In the genomic region with DNA sequence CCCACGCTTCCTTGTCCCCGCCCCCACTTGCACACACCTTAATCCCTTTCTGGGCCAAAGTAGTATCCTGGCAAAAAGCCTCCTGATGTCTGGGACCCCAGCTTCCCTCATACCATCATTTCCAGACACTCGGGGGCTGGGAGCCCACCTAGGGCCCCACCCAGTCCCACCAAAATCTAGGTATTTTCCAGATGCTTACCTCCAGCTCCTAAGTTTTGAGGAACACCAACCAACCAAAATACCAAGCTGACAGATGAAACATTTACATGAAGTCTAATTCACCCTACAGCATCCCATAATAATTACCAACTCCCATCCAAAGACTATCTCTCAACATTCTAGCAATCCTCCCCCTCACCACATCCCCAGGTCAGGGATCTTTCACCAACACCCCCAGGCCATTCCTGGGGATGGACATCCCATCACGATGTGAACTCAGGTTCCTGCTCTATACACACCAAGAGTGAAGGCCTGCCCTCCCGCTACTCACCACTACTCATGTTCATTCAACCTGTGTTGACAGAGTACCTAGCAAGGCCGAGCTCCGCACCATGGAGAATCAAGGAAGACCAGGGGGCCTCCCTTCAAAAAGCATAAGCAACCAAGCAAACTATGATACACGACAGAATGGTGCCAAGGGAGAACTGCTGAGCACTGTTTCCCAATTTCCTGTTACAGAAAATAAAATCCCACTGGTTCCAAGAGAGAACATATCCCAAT, we compare ENCODE assay signal across 1 cellular context.
TF ChIP-seq lines count a peak whose summit lies in the region.

No MANE protein-coding gene starts in this region.

TF ChIP-seq in HCT116, 20 proteins besides CTCF, POLR2A, EP300 and RAD21 (continued from another document):
- TF ChIP-seq, protein P1, sequence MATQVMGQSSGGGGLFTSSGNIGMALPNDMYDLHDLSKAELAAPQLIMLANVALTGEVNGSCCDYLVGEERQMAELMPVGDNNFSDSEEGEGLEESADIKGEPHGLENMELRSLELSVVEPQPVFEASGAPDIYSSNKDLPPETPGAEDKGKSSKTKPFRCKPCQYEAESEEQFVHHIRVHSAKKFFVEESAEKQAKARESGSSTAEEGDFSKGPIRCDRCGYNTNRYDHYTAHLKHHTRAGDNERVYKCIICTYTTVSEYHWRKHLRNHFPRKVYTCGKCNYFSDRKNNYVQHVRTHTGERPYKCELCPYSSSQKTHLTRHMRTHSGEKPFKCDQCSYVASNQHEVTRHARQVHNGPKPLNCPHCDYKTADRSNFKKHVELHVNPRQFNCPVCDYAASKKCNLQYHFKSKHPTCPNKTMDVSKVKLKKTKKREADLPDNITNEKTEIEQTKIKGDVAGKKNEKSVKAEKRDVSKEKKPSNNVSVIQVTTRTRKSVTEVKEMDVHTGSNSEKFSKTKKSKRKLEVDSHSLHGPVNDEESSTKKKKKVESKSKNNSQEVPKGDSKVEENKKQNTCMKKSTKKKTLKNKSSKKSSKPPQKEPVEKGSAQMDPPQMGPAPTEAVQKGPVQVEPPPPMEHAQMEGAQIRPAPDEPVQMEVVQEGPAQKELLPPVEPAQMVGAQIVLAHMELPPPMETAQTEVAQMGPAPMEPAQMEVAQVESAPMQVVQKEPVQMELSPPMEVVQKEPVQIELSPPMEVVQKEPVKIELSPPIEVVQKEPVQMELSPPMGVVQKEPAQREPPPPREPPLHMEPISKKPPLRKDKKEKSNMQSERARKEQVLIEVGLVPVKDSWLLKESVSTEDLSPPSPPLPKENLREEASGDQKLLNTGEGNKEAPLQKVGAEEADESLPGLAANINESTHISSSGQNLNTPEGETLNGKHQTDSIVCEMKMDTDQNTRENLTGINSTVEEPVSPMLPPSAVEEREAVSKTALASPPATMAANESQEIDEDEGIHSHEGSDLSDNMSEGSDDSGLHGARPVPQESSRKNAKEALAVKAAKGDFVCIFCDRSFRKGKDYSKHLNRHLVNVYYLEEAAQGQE (IDR thresholded peaks at IDR 0.05; ENCODE audit: low read depth), result no peak
- no peak for TF ChIP-seq SIN3A (IDR thresholded peaks at IDR 0.05; ENCODE audit: low read depth)
- TF ChIP-seq, protein P2, sequence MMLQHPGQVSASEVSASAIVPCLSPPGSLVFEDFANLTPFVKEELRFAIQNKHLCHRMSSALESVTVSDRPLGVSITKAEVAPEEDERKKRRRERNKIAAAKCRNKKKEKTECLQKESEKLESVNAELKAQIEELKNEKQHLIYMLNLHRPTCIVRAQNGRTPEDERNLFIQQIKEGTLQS (IDR thresholded peaks at IDR 0.05), result no peak
- no peak for TF ChIP-seq SRF (IDR thresholded peaks at IDR 0.05; ENCODE audit: low read depth)
- TF ChIP-seq POLR2AphosphoS5 (IDR thresholded peaks at IDR 0.05; ENCODE audit: low read depth, low read length), result no peak
